8 cellular contexts compared by ENCODE assay signal in the genomic region with DNA sequence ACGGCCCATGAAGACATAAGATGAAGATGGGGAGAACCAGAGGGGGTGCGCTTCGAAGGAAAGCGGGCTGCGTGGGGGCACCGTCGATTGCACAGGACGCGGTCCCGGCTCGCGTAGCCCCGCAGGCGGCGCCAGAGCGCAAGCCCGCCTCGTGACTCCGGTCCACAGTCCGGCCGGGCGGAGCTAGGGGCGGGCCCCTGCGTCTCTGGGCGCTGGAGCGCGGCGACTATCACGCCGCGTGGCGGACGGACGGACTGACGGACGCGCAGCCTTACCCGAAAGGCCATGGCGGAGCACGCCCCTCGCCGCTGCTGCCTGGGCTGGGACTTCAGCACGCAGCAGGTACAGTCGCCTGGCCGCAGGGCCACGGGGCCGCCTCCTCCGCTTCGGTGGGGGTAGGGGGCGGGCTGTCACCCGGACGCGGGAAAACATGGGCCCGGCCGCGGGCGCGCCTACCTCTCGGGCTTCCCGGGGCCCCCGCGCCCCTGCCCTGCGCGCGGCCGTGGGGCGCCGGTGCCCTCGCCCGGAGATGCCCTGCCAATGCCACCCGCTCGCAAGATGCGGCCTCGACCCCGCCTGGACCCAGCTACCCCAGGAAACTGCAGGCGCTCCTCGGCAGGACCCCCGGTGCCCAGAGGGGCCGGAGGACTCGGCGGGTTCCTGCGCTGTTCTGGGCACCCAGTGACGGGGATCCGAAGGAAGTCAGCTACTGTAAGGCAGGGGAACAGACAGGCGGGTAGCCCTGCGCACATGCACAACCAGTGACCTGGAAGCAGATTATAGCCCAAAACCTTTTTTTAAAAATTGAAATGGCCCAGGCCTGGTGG. TPM values are rescaled to one million over a fixed set of nuclear protein-coding genes. Genes with fewer than 3 reads are reported as not detected.
DNase-seq lines count a peak whose midpoint lies in the region; ATAC-seq and TF ChIP-seq lines count a peak whose summit lies in the region.

Gene XYLB (plus strand): TSS at position 202 of the 827 bp plus-strand sequence. CDS start 84 bp downstream, at position 286.

- H3K4me3 Mint-ChIP-seq in activated naive CD8-positive, alpha-beta T cell treated with anti-CD3 and anti-CD28 coated beads for 36 hours, result peak within 1 kb of the TSS; percentile 78

- H3K27me3 Mint-ChIP-seq in activated naive CD8-positive, alpha-beta T cell treated with anti-CD3 and anti-CD28 coated beads for 36 hours, result no peaks in the 10 kb centered on the region

- H3K4me3 ChIP-seq in heart right ventricle, result peak within 1 kb of the TSS; percentile 27 to 87 (median 82)
- H3K4me3 ChIP-seq in upper lobe of right lung, result peak within 1 kb of the TSS; percentile 76

- peaks cover 0 to 22% (median 9%) of the 10 kb centered on the region in 9 donors for H3K4me1 ChIP-seq in heart right ventricle
- peaks cover 7% of the 10 kb centered on the region for H3K4me1 ChIP-seq in upper lobe of right lung

- 2 to 3% methylated on average over 66 to 86 of the region's 86 CpGs for WGBS in heart right ventricle, 2 donors

- H3K9me3 ChIP-seq in heart right ventricle, result peaks cover 0 to 4% (median 0%) of the 10 kb centered on the region in 11 donors
- H3K9me3 ChIP-seq in upper lobe of right lung, result no peaks in the 10 kb centered on the region

- intact Hi-C loops in heart right ventricle (cut with DNase I) (loop anchor here (2.0 to 10.0 kb wide), 8 partner anchors 131 to 308 kb away; partner anchors contain the start of genes ACAA1 (in 2 of the 10) and MYD88 (in 2 of the 10)), posterior vena cava (cut with DNase I) (loop anchor here (5.0 kb wide), 1 partner anchor 131 kb away; no protein-coding TSS in a partner anchor), upper lobe of right lung (cut with DNase I) (loop anchor here (5.0 kb wide), 1 partner anchor 131 kb away; no protein-coding TSS in a partner anchor)

- peak; percentile 96 for ATAC-seq in GM21786 (IDR thresholded peaks at IDR 0.05; ENCODE audit: unreplicated experiment)
- peak; percentile 96 to 100 (median 99) for ATAC-seq in heart right ventricle
- peak; percentile 99 for ATAC-seq in upper lobe of right lung

- H3K9me3 Mint-ChIP-seq in activated naive CD8-positive, alpha-beta T cell treated with anti-CD3 and anti-CD28 coated beads for 36 hours, result no peaks in the 10 kb centered on the region

- H3K36me3 ChIP-seq in heart right ventricle (no peaks in the 10 kb centered on the region), upper lobe of right lung (no peaks in the 10 kb centered on the region)

- DNase-seq in GF-D8 (lab: John Stamatoyannopoulos, UW) (peak; percentile 49), KG1 (lab: John Stamatoyannopoulos, UW) (peak; percentile 82), SKM-1 (lab: John Stamatoyannopoulos, UW; ENCODE audit: unreplicated experiment) (peak; percentile 82), heart right ventricle (peak; percentile 79 to 89), posterior vena cava (ENCODE audit: low spot score) (peak; percentile 97), upper lobe of right lung (peak; percentile 95)
- DNase-seq in activated naive CD8-positive, alpha-beta T cell treated with anti-CD3 and anti-CD28 coated beads for 36 hours, result peak; percentile 88

- H3K4me1 Mint-ChIP-seq in activated naive CD8-positive, alpha-beta T cell treated with anti-CD3 and anti-CD28 coated beads for 36 hours, result no peaks in the 10 kb centered on the region

- peak within 1 kb of the TSS; percentile 60 for H3K27ac Mint-ChIP-seq in activated naive CD8-positive, alpha-beta T cell treated with anti-CD3 and anti-CD28 coated beads for 36 hours

- peaks cover 5% of the 10 kb centered on the region for H3K36me3 Mint-ChIP-seq in activated naive CD8-positive, alpha-beta T cell treated with anti-CD3 and anti-CD28 coated beads for 36 hours

- H3K27ac ChIP-seq in heart right ventricle, result peak within 1 kb of the TSS in 6 of 10 donors; percentile 29 to 75 (median 48)
- peak within 1 kb of the TSS; percentile 6 for H3K27ac ChIP-seq in upper lobe of right lung

- H3K27me3 ChIP-seq in heart right ventricle (no peaks in the 10 kb centered on the region), upper lobe of right lung (no peaks in the 10 kb centered on the region)

- TF ChIP-seq CTCF in heart right ventricle (IDR thresholded peaks at IDR 0.05), result peak; percentile 68 to 95 (median 87)
- peak; percentile 86 for TF ChIP-seq CTCF in upper lobe of right lung (IDR thresholded peaks at IDR 0.05)

RNA-seq across cellular contexts. Expression of gene XYLB, which starts in this region (rescaled TPM):
- total RNA-seq in activated naive CD8-positive, alpha-beta T cell treated with anti-CD3 and anti-CD28 coated beads for 36 hours, result 1 to 10 TPM; 6.0 to 6.9 TPM
- total RNA-seq in heart right ventricle (1 to 10 TPM in 2 of 10 donors, under 1 TPM in 8; 0.42 to 1.7 (median 0.73) TPM), posterior vena cava (1 to 10 TPM; 4.5 to 6.3 TPM), upper lobe of right lung (3.1 TPM)
- polyA plus RNA-seq in heart right ventricle, result under 1 TPM; 0.22 TPM

Comparison
In these comparisons a context has a peak if more than half of its experiments do, and no peak if none do; other contexts are left out.
1. Peak in every context shown above with its lines: DNase-seq, ATAC-seq, H3K4me3 ChIP-seq and H3K27ac ChIP-seq.